Comparison of ENCODE assay signal across 19 cellular contexts in the genomic region with DNA sequence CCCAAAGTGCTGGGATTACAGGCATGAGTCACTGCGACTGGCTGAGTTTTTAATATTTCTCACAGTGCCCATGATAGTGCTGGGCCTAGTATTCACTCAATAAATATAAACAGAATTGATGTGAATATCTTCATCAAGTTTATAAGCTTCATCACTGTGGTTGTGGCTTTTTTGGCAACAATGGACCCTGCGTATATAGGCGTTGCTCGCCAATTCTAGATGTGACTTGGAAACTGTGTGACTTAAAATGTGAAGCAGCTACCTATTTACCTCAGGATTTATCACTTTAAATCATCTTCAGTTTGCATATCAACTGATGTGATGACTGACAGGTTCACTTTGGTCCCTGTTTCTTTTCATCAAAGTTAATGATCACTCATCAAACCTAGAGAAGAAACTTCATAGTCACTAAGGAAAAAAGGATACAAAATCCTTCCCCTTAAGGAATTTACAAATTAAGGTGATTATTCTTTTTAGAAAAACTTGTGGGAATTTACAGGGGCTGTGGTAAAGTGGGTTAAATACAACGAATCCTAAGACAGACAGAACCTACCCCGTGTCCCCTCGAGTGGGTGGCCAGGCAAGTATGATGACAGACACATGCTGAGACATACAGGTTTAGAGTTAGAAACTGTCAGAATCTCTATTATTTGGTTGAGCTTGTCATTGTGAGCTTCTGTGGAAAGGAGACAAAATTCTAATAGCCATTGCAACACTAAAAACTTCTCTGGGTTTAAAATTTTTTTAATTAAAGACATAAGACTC.
"Had no signal": no experiment of that assay in that cellular context is flagged by ENCODE, and none has a peak within 500 bp of the region (broad histone marks: within the 10 kb centered on the region; RNA-seq: fewer than 3 reads in every experiment).

No MANE protein-coding gene starts in this region.

- H3K27me3 Mint-ChIP-seq: activated B cell treated with CpG ODN at 0.5 μM for 24 hours; activated naive CD8-positive, alpha-beta T cell treated with anti-CD3 and anti-CD28 coated beads, Interleukin-2, amount 10 ng/mL, durations not matched to agents 7 days and 5 days; brain; T-cell had no signal

- DNase-seq: activated B cell treated with CpG ODN at 0.5 μM for 24 hours; activated effector memory CD4-positive, alpha-beta T cell treated with anti-CD3 and anti-CD28 coated beads, Interleukin-2, amount 50 U/mL, for 16 hours; activated naive CD8-positive, alpha-beta T cell treated with anti-CD3 and anti-CD28 coated beads, Interleukin-2, amount 10 ng/mL, durations not matched to agents 7 days and 5 days; caudate nucleus; immature natural killer cell; kidney glomerular epithelial cell; left ventricle myocardium inferior; mammary epithelial cell; midbrain; SHP77 treated with DMSO at 0.1 percent for 48 hours; stomach; T-cell; T-helper 9 cell had no signal

- H3K4me3 ChIP-seq: left ventricle myocardium inferior, stomach had no signal

- H3K27me3 ChIP-seq: stomach had no signal

- H3K27ac ChIP-seq: left ventricle myocardium inferior, parathyroid adenoma, stomach had no signal

- H3K4me3 Mint-ChIP-seq: activated B cell treated with CpG ODN at 0.5 μM for 24 hours; activated naive CD8-positive, alpha-beta T cell treated with anti-CD3 and anti-CD28 coated beads, Interleukin-2, amount 10 ng/mL, durations not matched to agents 7 days and 5 days; brain; immature natural killer cell; nephron; T-cell; type B pancreatic cell had no signal

- H3K36me3 Mint-ChIP-seq: brain, immature natural killer cell, T-cell had no signal

- H3K4me1 Mint-ChIP-seq: brain, nephron had no signal

- H3K4me1 ChIP-seq: left ventricle myocardium inferior, parathyroid adenoma, stomach had no signal

- H3K27ac Mint-ChIP-seq: activated B cell treated with CpG ODN at 0.5 μM for 24 hours; activated naive CD8-positive, alpha-beta T cell treated with anti-CD3 and anti-CD28 coated beads, Interleukin-2, amount 10 ng/mL, durations not matched to agents 7 days and 5 days; brain; immature natural killer cell; nephron; T-cell; type B pancreatic cell had no signal

- ATAC-seq: sciatic nerve, SK-N-SH treated with all-trans-retinoic acid at 6 μM for 48 hours, T-cell had no signal

- H3K9me3 ChIP-seq: left ventricle myocardium inferior, stomach had no signal

- H3K36me3 ChIP-seq: left ventricle myocardium inferior, stomach had no signal

- H3K9me3 Mint-ChIP-seq: brain, immature natural killer cell, nephron, T-cell, type B pancreatic cell had no signal
